9 cellular contexts compared by ENCODE assay signal in the genomic region with DNA sequence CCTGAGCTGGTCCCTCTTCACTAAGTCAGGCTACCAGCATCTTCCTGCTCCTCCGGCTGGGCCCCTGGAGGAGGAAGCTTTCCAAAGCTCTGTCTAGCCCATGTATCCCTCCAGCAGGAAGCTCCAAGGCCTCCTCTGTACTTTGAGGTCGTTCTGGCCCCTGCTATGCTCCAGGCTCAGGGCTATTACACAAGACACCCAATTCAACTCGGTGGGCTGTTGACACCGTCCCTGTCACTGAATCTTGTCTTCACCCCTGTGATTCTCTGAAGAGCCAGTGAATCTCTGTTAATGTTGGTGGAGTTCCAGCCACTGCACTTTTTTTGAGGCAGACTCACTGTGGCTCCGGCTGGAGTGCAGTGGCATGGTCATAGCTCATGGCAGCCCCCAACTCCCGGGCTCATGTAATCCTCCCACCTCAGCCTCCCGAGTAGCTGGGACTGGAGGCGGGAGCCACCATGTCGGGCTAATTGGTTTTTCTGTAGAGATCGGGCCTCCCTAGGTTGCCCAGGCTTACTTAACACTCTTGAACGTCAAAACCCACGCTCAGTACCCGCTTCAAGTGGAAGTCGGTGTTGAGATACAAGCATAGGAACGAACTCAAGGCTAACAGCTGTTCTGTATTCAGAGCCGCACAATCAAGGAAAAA. TPM values are rescaled to one million over a fixed set of nuclear protein-coding genes. Genes with fewer than 3 reads are reported as not detected.
DNase-seq lines count a peak whose midpoint lies in the region; ATAC-seq, FAIRE-seq and TF ChIP-seq lines count a peak whose summit lies in the region.
"Had no signal": no experiment of that assay in that cellular context is flagged by ENCODE, and none has a peak within 500 bp of the region (broad histone marks: within the 10 kb centered on the region; RNA-seq: fewer than 3 reads in every experiment).

No MANE protein-coding gene starts in this region.

- peaks cover 2% of the 10 kb centered on the region for H3K36me3 Mint-ChIP-seq in mesothelial cell of epicardium

- peaks cover 20% of the 10 kb centered on the region for H3K4me1 Mint-ChIP-seq in mesothelial cell of epicardium

- BruUV-seq in GM12878 (replicated peaks; lab: Mats Ljungman, UMichigan), result TSS peak; percentile 94

- peak overlapping the region; percentile 72 for H2AFZ ChIP-seq in GM12878 (ENCODE audit: control insufficient read depth, low read depth, low read length)

- RAD21 ChIA-PET in GM12878 (lab: Charles Lee; ENCODE audit: unreplicated experiment), result interaction anchor here (1.2 to 4.8 kb wide), 6 partner anchors 17 to 92 kb away, joined by 3 to 35 read pairs (median 15); a partner anchor contains a TSS

- H3K4me2 ChIP-seq in GM12878 (ENCODE audit: control insufficient read depth, insufficient read depth), result peak overlapping the region; percentile 98

- H4K20me1 ChIP-seq in GM12878 (ENCODE audit: control insufficient read depth, insufficient read depth), result no peaks in the 10 kb centered on the region; the same call in 1 of the 2 replicates

- peaks cover 4% of the 10 kb centered on the region for H3K4me1 ChIP-seq in BE2C
- peaks cover 27% of the 10 kb centered on the region for H3K4me1 ChIP-seq in GM12878 (ENCODE audit: control insufficient read depth, insufficient read depth, low read length)

- no peak for FAIRE-seq in GM12878 (lab: Jason Lieb, UNC)

- H3K9me3 ChIP-seq in BE2C (no peaks in the 10 kb centered on the region), GM12878 (replicated peaks; ENCODE audit: control insufficient read depth, insufficient read depth, low read length) (no peaks in the 10 kb centered on the region)

- H3K9ac ChIP-seq in GM12878 (ENCODE audit: control insufficient read depth, insufficient read depth, low read length), result peak overlapping the region; percentile 66

- 9% methylated on average over 16 of the region's 16 CpGs for WGBS in GM12878 (ENCODE audit: insufficient coverage, insufficient replicate concordance, low lambda C conversion rate, missing lambda C conversion rate)

- H3K9me3 Mint-ChIP-seq in mesothelial cell of epicardium, result no peaks in the 10 kb centered on the region

- no peak for TF ChIP-seq RAD21 in GM12878 (IDR thresholded peaks at IDR 0.05; ENCODE audit: insufficient read depth, low read depth, low read length)

- in situ Hi-C loops in GM12878 (cut with MboI), result no loop called here

- POLR2A ChIA-PET in GM12878 (lab: Charles Lee), result interaction anchor here (0.6 to 6.0 kb wide), 5 partner anchors 15 to 155 kb away, joined by 3 to 43 read pairs (median 27); a partner anchor contains a TSS

- H3K27me3 Mint-ChIP-seq in mesothelial cell of epicardium (ENCODE audit: low read depth), result peaks cover 7% of the 10 kb centered on the region

- H3K36me3 ChIP-seq in BE2C (no peaks in the 10 kb centered on the region), GM12878 (ENCODE audit: control insufficient read depth in 2 of 2, insufficient read depth in 2 of 2, low read length in 1 of 2) (peaks cover 0 to 3% of the 10 kb centered on the region in 2 experiments; a peak in 1 of 4 replicates)

- TF ChIP-seq POLR2A in GM12878 (IDR thresholded peaks at IDR 0.05; ENCODE audit: low read depth, low read length), result no peak

- H3K79me2 ChIP-seq in GM12878 (ENCODE audit: control insufficient read depth, insufficient read depth, low read length), result peaks cover 4% of the 10 kb centered on the region; the same call in 1 of the 2 replicates

- intact Hi-C loops in GM12878 (cut with micrococcal nuclease; ENCODE audit: unreplicated experiment), result loop anchor here (2.0 to 5.0 kb wide), 4 partner anchors 46 to 259 kb away; a partner anchor contains a TSS

- CTCF ChIA-PET in GM12878 (lab: Yijun Ruan, JAX), result interaction anchor here (0.6 to 6.0 kb wide), 22 partner anchors 8 to 351 kb away, joined by 3 to 64 read pairs (median 6); a partner anchor contains a TSS

- SMC1A ChIA-PET in GM12878 (lab: Charles Lee; ENCODE audit: uncharacterized antibody, unreplicated experiment), result interaction anchor here (1.1 to 5.2 kb wide), 6 partner anchors 17 to 68 kb away, joined by 3 to 44 read pairs (median 12); a partner anchor contains a TSS

- TF ChIP-seq CTCF in BE2C (IDR thresholded peaks at IDR 0.05; ENCODE audit: low read depth, low read length) (no peak), GM12878 (IDR thresholded peaks at IDR 0.05 in 2 of 3, conservative IDR thresholded peaks at IDR 0.05 in 1 of 3; ENCODE audit: control insufficient read depth in 2 of 3, extremely low read depth in 1 of 3, insufficient read depth in 1 of 3, low read depth in 3 of 3, low read length in 3 of 3) (no peak), mesothelial cell of epicardium (IDR thresholded peaks at IDR 0.05; ENCODE audit: unreplicated experiment) (no peak)

- DNase-seq in BE2C, result no peak
- DNase-seq in GM12878 (ENCODE audit: low read depth, low spot score), result no peak
- no peak for DNase-seq in mesothelial cell of epicardium (ENCODE audit: low spot score in 2 of 2, unreplicated experiment in 2 of 2)
- DNase-seq in NCI-H510A (lab: John Stamatoyannopoulos, UW), result no peak
- no peak for DNase-seq in NCI-H128 (lab: John Stamatoyannopoulos, UW; ENCODE audit: unreplicated experiment)

- H3K4me3 ChIP-seq in BE2C (ENCODE audit: low read depth, low read length) (peak overlapping the region; percentile 86), GM12878 (peak overlapping the region; percentile 70)

- H3K27ac Mint-ChIP-seq in mesothelial cell of epicardium, result peak overlapping the region; percentile 83

- peak overlapping the region; percentile 72 for H3K27ac ChIP-seq in GM12878 (ENCODE audit: control insufficient read depth, insufficient read depth)

- peak overlapping the region; percentile 73 for H3K4me3 Mint-ChIP-seq in mesothelial cell of epicardium

- ATAC-seq in HG03280 (IDR thresholded peaks at IDR 0.05; ENCODE audit: unreplicated experiment) (peak; percentile 3), GM12878 (no peak; the same call in 2 of the 3 replicates), HG02973 (IDR thresholded peaks at IDR 0.05; ENCODE audit: unreplicated experiment) (no peak), GM21717 (IDR thresholded peaks at IDR 0.05; ENCODE audit: unreplicated experiment) (no peak)

- no peak for TF ChIP-seq EP300 in GM12878 (IDR thresholded peaks at IDR 0.05; ENCODE audit: borderline replicate concordance in 1 of 2, control insufficient read depth in 1 of 2, low read depth in 2 of 2, low read length in 2 of 2)

- no peaks in the 10 kb centered on the region for H3K27me3 ChIP-seq in BE2C
- no peaks in the 10 kb centered on the region for H3K27me3 ChIP-seq in GM12878 (replicated peaks in 1 of 2; ENCODE audit: control insufficient read depth in 2 of 2, insufficient read depth in 2 of 2, low read length in 1 of 2)

RNA-seq across cellular contexts. Expression of a gene that starts 0.5 kb away (rescaled TPM):
- 178 TPM for polyA plus RNA-seq in BE2C (2012; ENCODE audit: insufficient read depth, insufficient read length, low read depth)
- total RNA-seq in GM12878 (2013; cell fraction: nucleolus; rRNA removed), result 15.2 and 18.7 TPM in 2 replicates
- total RNA-seq in GM12878 (2014; rRNA removed), result 49.7 and 57.8 TPM in 2 replicates
- total RNA-seq in GM12878 (2014; rRNA removed; fragmentation: Illumina TruSeq; extraction: Trizol), result 6.4 and 7.1 TPM in 2 replicates
- total RNA-seq in GM12878 (2021), result 58.2 and 62.7 TPM in 2 replicates
- polyA plus RNA-seq in GM12878 (2011; ENCODE audit: low read depth), result 15.2 TPM
- polyA plus RNA-seq in GM12878 (2011; rRNA removed), result 7.8 and 12.1 TPM in 2 replicates
- polyA plus RNA-seq in GM12878 (2011; cell fraction: cytosol; rRNA removed), result 23.9 and 40.8 TPM in 2 replicates
- 74.8 and 100 TPM in 2 replicates for polyA plus RNA-seq in GM12878 (2011; cell fraction: nucleus; rRNA removed)
- polyA plus RNA-seq in GM12878 (2012), result 40.7 and 41.1 TPM in 2 replicates
- polyA plus RNA-seq in GM12878 (2014; fragmentation: Illumina TruSeq; extraction: Trizol), result 1.8 and 3.1 TPM in 2 replicates
- 1 to 10 TPM; 1.1 to 3.3 TPM for polyA plus RNA-seq in GM12878 (2014; fragmentation: Nextera tagmentation; extraction: Ambion mirVana)
- 64.4 and 84.2 TPM in 2 replicates for polyA plus RNA-seq in GM12878 (2014; rRNA removed)
- polyA plus RNA-seq in GM12878 (2016; fragmentation: Nextera tagmentation; extraction: Ambion mirVana), result 100 to 1,000 TPM in 1 of 2 experiments, 10 to 100 TPM in 1; 88.9 to 101 TPM
- 0.80 and 1.7 TPM in 2 replicates for polyA minus RNA-seq in GM12878 (2011; rRNA and poly(A)+ RNA removed)
- polyA minus RNA-seq in GM12878 (2011; cell fraction: cytosol; rRNA and poly(A)+ RNA removed), result 3.6 and 8.6 TPM in 2 replicates
- polyA minus RNA-seq in GM12878 (2011; cell fraction: nucleus; rRNA and poly(A)+ RNA removed), result 4.7 and 6.4 TPM in 2 replicates
- 56.5 to 58.8 TPM (median 58.3 TPM) in 3 replicates for total RNA-seq in mesothelial cell of epicardium

RNA-seq across cellular contexts. Expression of a gene that starts 16.4 kb away (rescaled TPM):
- polyA plus RNA-seq in BE2C (2012; ENCODE audit: insufficient read depth, insufficient read length, low read depth), result 2,272 TPM
- total RNA-seq in GM12878 (2013; cell fraction: nucleolus; rRNA removed), result 129 and 132 TPM in 2 replicates
- 1,493 and 1,661 TPM in 2 replicates for total RNA-seq in GM12878 (2014; rRNA removed)
- 1,429 and 1,442 TPM in 2 replicates for total RNA-seq in GM12878 (2014; rRNA removed; fragmentation: Illumina TruSeq; extraction: Trizol)
- total RNA-seq in GM12878 (2021), result 1,629 and 1,678 TPM in 2 replicates
- polyA plus RNA-seq in GM12878 (2011; ENCODE audit: low read depth), result 10,819 TPM
- 910 and 1,613 TPM in 2 replicates for polyA plus RNA-seq in GM12878 (2011; rRNA removed)
- polyA plus RNA-seq in GM12878 (2011; cell fraction: cytosol; rRNA removed), result 3,476 and 4,794 TPM in 2 replicates
- 839 and 898 TPM in 2 replicates for polyA plus RNA-seq in GM12878 (2011; cell fraction: nucleus; rRNA removed)
- polyA plus RNA-seq in GM12878 (2012), result 3,669 and 4,620 TPM in 2 replicates
- polyA plus RNA-seq in GM12878 (2014; fragmentation: Illumina TruSeq; extraction: Trizol), result 2,280 and 2,392 TPM in 2 replicates
- polyA plus RNA-seq in GM12878 (2014; fragmentation: Nextera tagmentation; extraction: Ambion mirVana), result 1,000 to 10,000 TPM; 2,192 to 2,288 TPM
- polyA plus RNA-seq in GM12878 (2014; rRNA removed), result 2,186 and 2,597 TPM in 2 replicates
- polyA plus RNA-seq in GM12878 (2016; fragmentation: Nextera tagmentation; extraction: Ambion mirVana), result 1,000 to 10,000 TPM; 1,131 to 1,180 TPM
- 1,757 and 2,399 TPM in 2 replicates for polyA minus RNA-seq in GM12878 (2011; rRNA and poly(A)+ RNA removed)
- 394 and 436 TPM in 2 replicates for polyA minus RNA-seq in GM12878 (2011; cell fraction: cytosol; rRNA and poly(A)+ RNA removed)
- polyA minus RNA-seq in GM12878 (2011; cell fraction: nucleus; rRNA and poly(A)+ RNA removed), result 157 and 251 TPM in 2 replicates
- total RNA-seq in mesothelial cell of epicardium, result 846 to 875 TPM (median 857 TPM) in 3 replicates

RNA-seq across cellular contexts. Expression of a gene that starts 18.5 kb away (rescaled TPM):
- 8.4 TPM for polyA plus RNA-seq in BE2C (2012; ENCODE audit: insufficient read depth, insufficient read length, low read depth)
- total RNA-seq in GM12878 (2013; cell fraction: nucleolus; rRNA removed), result not detected in 2 replicates
- not detected in 2 replicates for total RNA-seq in GM12878 (2014; rRNA removed)
- total RNA-seq in GM12878 (2014; rRNA removed; fragmentation: Illumina TruSeq; extraction: Trizol), result not detected in 2 replicates
- 0.33 and 0.43 TPM in 2 replicates for total RNA-seq in GM12878 (2021)
- polyA plus RNA-seq in GM12878 (2011; ENCODE audit: low read depth), result 1.8 TPM
- polyA plus RNA-seq in GM12878 (2011; rRNA removed), result not detected in 2 replicates
- 0.10 and 0.27 TPM in 2 replicates for polyA plus RNA-seq in GM12878 (2011; cell fraction: cytosol; rRNA removed)
- 0.51 and 0.72 TPM in 2 replicates for polyA plus RNA-seq in GM12878 (2011; cell fraction: nucleus; rRNA removed)
- 2.3 and 3.3 TPM in 2 replicates for polyA plus RNA-seq in GM12878 (2012)
- polyA plus RNA-seq in GM12878 (2014; fragmentation: Illumina TruSeq; extraction: Trizol), result not detected in 2 replicates
- under 1 TPM; 0.35 to 0.76 TPM for polyA plus RNA-seq in GM12878 (2014; fragmentation: Nextera tagmentation; extraction: Ambion mirVana)
- 0.10 TPM in 1 of 2 replicates, not detected in the other for polyA plus RNA-seq in GM12878 (2014; rRNA removed)
- 1 to 10 TPM in 1 of 2 experiments, under 1 TPM in 1; 0.63 to 1.2 TPM for polyA plus RNA-seq in GM12878 (2016; fragmentation: Nextera tagmentation; extraction: Ambion mirVana)
- not detected in 2 replicates for polyA minus RNA-seq in GM12878 (2011; rRNA and poly(A)+ RNA removed)
- not detected in 2 replicates for polyA minus RNA-seq in GM12878 (2011; cell fraction: cytosol; rRNA and poly(A)+ RNA removed)
- not detected in 2 replicates for polyA minus RNA-seq in GM12878 (2011; cell fraction: nucleus; rRNA and poly(A)+ RNA removed)
- 0.89 to 2.0 TPM (median 1.0 TPM) in 3 replicates for total RNA-seq in mesothelial cell of epicardium
- total RNA-seq: lung microvascular endothelial cell had no signal

RNA-seq across cellular contexts. Expression of a gene that starts 24.6 kb away (rescaled TPM):
- polyA plus RNA-seq in BE2C (2012; ENCODE audit: insufficient read depth, insufficient read length, low read depth), result 69.1 TPM
- not detected in 2 replicates for total RNA-seq in GM12878 (2013; cell fraction: nucleolus; rRNA removed)
- 0.06 TPM in 1 of 2 replicates, not detected in the other for total RNA-seq in GM12878 (2014; rRNA removed)
- total RNA-seq in GM12878 (2014; rRNA removed; fragmentation: Illumina TruSeq; extraction: Trizol), result not detected in 2 replicates
- total RNA-seq in GM12878 (2021), result not detected in 2 replicates
- polyA plus RNA-seq in GM12878 (2011; ENCODE audit: low read depth), result not detected
- polyA plus RNA-seq in GM12878 (2011; rRNA removed), result not detected in 2 replicates
- polyA plus RNA-seq in GM12878 (2011; cell fraction: cytosol; rRNA removed), result not detected in 2 replicates
- 0.15 and 0.27 TPM in 2 replicates for polyA plus RNA-seq in GM12878 (2011; cell fraction: nucleus; rRNA removed)
- 0.09 TPM in 1 of 2 replicates, not detected in the other for polyA plus RNA-seq in GM12878 (2012)
- not detected in 2 replicates for polyA plus RNA-seq in GM12878 (2014; fragmentation: Illumina TruSeq; extraction: Trizol)
- polyA plus RNA-seq in GM12878 (2014; fragmentation: Nextera tagmentation; extraction: Ambion mirVana), result not detected
- not detected in 2 replicates for polyA plus RNA-seq in GM12878 (2014; rRNA removed)
- not detected for polyA plus RNA-seq in GM12878 (2016; fragmentation: Nextera tagmentation; extraction: Ambion mirVana)
- not detected in 2 replicates for polyA minus RNA-seq in GM12878 (2011; rRNA and poly(A)+ RNA removed)
- polyA minus RNA-seq in GM12878 (2011; cell fraction: cytosol; rRNA and poly(A)+ RNA removed), result not detected in 2 replicates
- polyA minus RNA-seq in GM12878 (2011; cell fraction: nucleus; rRNA and poly(A)+ RNA removed), result not detected in 2 replicates
- 4.9 to 6.4 TPM (median 4.9 TPM) in 3 replicates for total RNA-seq in mesothelial cell of epicardium
- total RNA-seq: lung microvascular endothelial cell had no signal

RNA-seq across cellular contexts. Expression of a gene that starts 30.4 kb away (rescaled TPM):
- polyA plus RNA-seq in BE2C (2012; ENCODE audit: insufficient read depth, insufficient read length, low read depth), result 231 TPM
- 63.6 and 63.9 TPM in 2 replicates for total RNA-seq in GM12878 (2013; cell fraction: nucleolus; rRNA removed)
- total RNA-seq in GM12878 (2014; rRNA removed), result 116 and 128 TPM in 2 replicates
- 75.5 and 82.0 TPM in 2 replicates for total RNA-seq in GM12878 (2014; rRNA removed; fragmentation: Illumina TruSeq; extraction: Trizol)
- 109 and 111 TPM in 2 replicates for total RNA-seq in GM12878 (2021)
- polyA plus RNA-seq in GM12878 (2011; ENCODE audit: low read depth), result 63.3 TPM
- 67.3 and 130 TPM in 2 replicates for polyA plus RNA-seq in GM12878 (2011; rRNA removed)
- polyA plus RNA-seq in GM12878 (2011; cell fraction: cytosol; rRNA removed), result 191 and 223 TPM in 2 replicates
- 161 and 189 TPM in 2 replicates for polyA plus RNA-seq in GM12878 (2011; cell fraction: nucleus; rRNA removed)
- 111 and 123 TPM in 2 replicates for polyA plus RNA-seq in GM12878 (2012)
- 91.4 and 151 TPM in 2 replicates for polyA plus RNA-seq in GM12878 (2014; fragmentation: Illumina TruSeq; extraction: Trizol)
- polyA plus RNA-seq in GM12878 (2014; fragmentation: Nextera tagmentation; extraction: Ambion mirVana), result 10 to 100 TPM; 27.5 to 44.9 TPM
- 193 and 209 TPM in 2 replicates for polyA plus RNA-seq in GM12878 (2014; rRNA removed)
- 100 to 1,000 TPM; 182 to 191 TPM for polyA plus RNA-seq in GM12878 (2016; fragmentation: Nextera tagmentation; extraction: Ambion mirVana)
- 68.5 and 130 TPM in 2 replicates for polyA minus RNA-seq in GM12878 (2011; rRNA and poly(A)+ RNA removed)
- 52.8 and 63.2 TPM in 2 replicates for polyA minus RNA-seq in GM12878 (2011; cell fraction: cytosol; rRNA and poly(A)+ RNA removed)
- polyA minus RNA-seq in GM12878 (2011; cell fraction: nucleus; rRNA and poly(A)+ RNA removed), result 18.9 and 32.5 TPM in 2 replicates
- 79.7 to 82.2 TPM (median 80.3 TPM) in 3 replicates for total RNA-seq in mesothelial cell of epicardium
